Comparison of ENCODE assay signal across 24 cellular contexts in genomic region chr4:54959656-54960055, GRCh38.
DNase-seq lines count a peak whose midpoint lies in the region; ATAC-seq and TF ChIP-seq lines count a peak whose summit lies in the region.
"Had no signal": no experiment of that assay in that cellular context is flagged by ENCODE, and none has a peak within 500 bp of the region (broad histone marks: within the 10 kb centered on the region; RNA-seq: fewer than 3 reads in every experiment).

No MANE protein-coding gene starts in this region.

- peaks cover 0 to 4% of the 10 kb centered on the region in 2 donors for H3K9me3 Mint-ChIP-seq in activated naive CD4-positive, alpha-beta T cell treated with anti-CD3 and anti-CD28 coated beads, Interleukin-2, amount 50 U/mL, for 72 hours
- H3K9me3 Mint-ChIP-seq: activated CD8-positive, alpha-beta T cell treated with anti-CD3 and anti-CD28 coated beads for 36 hours; activated naive CD8-positive, alpha-beta T cell treated with anti-CD3 and anti-CD28 coated beads for 36 hours; activated T-cell treated with anti-CD3 and anti-CD28 coated beads, Interleukin-2, amount 50 U/mL, for 4 hours; nephron had no signal

- no peak overlapping the region for H3K27ac ChIP-seq in body of pancreas
- H3K27ac ChIP-seq: esophagus squamous epithelium, KMS-11, suprapubic skin had no signal

- no peak for TF ChIP-seq CTCF in AG09309 (IDR thresholded peaks at IDR 0.05; ENCODE audit: control insufficient read depth, insufficient read depth, low read depth, low read length, missing control alignments)
- TF ChIP-seq CTCF in HFF-Myc (IDR thresholded peaks at IDR 0.05; ENCODE audit: low read depth, low read length, missing control alignments), result no peak
- no peak for TF ChIP-seq CTCF in cardiac fibroblast (IDR thresholded peaks at IDR 0.05; ENCODE audit: low read depth, low read length)
- TF ChIP-seq CTCF in body of pancreas (IDR thresholded peaks at IDR 0.05), result no peak

- H3K4me3 ChIP-seq in AG09309 (ENCODE audit: control insufficient read depth, low read depth, low read length), result no peak overlapping the region
- H3K4me3 ChIP-seq in HFF-Myc (replicated peaks; ENCODE audit: low read depth, low read length), result no peak overlapping the region
- H3K4me3 ChIP-seq in cardiac fibroblast (replicated peaks in 1 of 2; ENCODE audit: low read depth in 2 of 2, low read length in 2 of 2), result no peak overlapping the region
- H3K4me3 ChIP-seq in body of pancreas, result no peak overlapping the region
- H3K4me3 ChIP-seq: esophagus squamous epithelium, suprapubic skin had no signal

- no peaks in the 10 kb centered on the region for H3K27me3 ChIP-seq in body of pancreas
- H3K27me3 ChIP-seq: esophagus squamous epithelium, suprapubic skin had no signal

- H3K4me1 ChIP-seq in body of pancreas, result no peaks in the 10 kb centered on the region
- H3K4me1 ChIP-seq: esophagus squamous epithelium, suprapubic skin had no signal

- intact Hi-C loops in body of pancreas (cut with DNase I), result no loop called here

- H3K9me3 ChIP-seq in body of pancreas, result no peaks in the 10 kb centered on the region
- H3K9me3 ChIP-seq: esophagus squamous epithelium, suprapubic skin had no signal

- TF ChIP-seq POLR2A in body of pancreas (IDR thresholded peaks at IDR 0.05), result no peak

- no peak for ATAC-seq in body of pancreas
- no peak for ATAC-seq in activated naive CD4-positive, alpha-beta T cell treated with anti-CD3 and anti-CD28 coated beads, Interleukin-2, amount 50 U/mL, for 72 hours
- ATAC-seq: activated CD8-positive, alpha-beta T cell treated with anti-CD3 and anti-CD28 coated beads for 36 hours; activated T-cell treated with anti-CD3 and anti-CD28 coated beads, Interleukin-2, amount 50 U/mL, for 4 hours; SK-N-SH treated with all-trans-retinoic acid at 6 μM for 48 hours had no signal

- 70 to 75% methylated on average over 3 of the region's 3 CpGs for WGBS in body of pancreas, 2 donors

- no peak overlapping the region for H3K27ac Mint-ChIP-seq in activated naive CD4-positive, alpha-beta T cell treated with anti-CD3 and anti-CD28 coated beads, Interleukin-2, amount 50 U/mL, for 72 hours
- H3K27ac Mint-ChIP-seq: activated CD8-positive, alpha-beta T cell treated with anti-CD3 and anti-CD28 coated beads for 36 hours; activated naive CD8-positive, alpha-beta T cell treated with anti-CD3 and anti-CD28 coated beads for 36 hours; nephron had no signal

- no peaks in the 10 kb centered on the region for H3K36me3 ChIP-seq in body of pancreas (replicated peaks in 1 of 2; ENCODE audit: insufficient read depth in 1 of 2, low read depth in 2 of 2)
- H3K36me3 ChIP-seq: esophagus squamous epithelium, suprapubic skin had no signal

- H3K36me3 Mint-ChIP-seq in activated naive CD4-positive, alpha-beta T cell treated with anti-CD3 and anti-CD28 coated beads, Interleukin-2, amount 50 U/mL, for 72 hours, result no peaks in the 10 kb centered on the region
- H3K36me3 Mint-ChIP-seq: activated naive CD8-positive, alpha-beta T cell treated with anti-CD3 and anti-CD28 coated beads for 36 hours had no signal

- DNase-seq in AG09309 (ENCODE audit: low read depth) (peak; percentile 85), HFF-Myc (ENCODE audit: extremely low read depth, low read depth) (peak; percentile 9), cardiac fibroblast (ENCODE audit: low read depth in 2 of 2) (peak; percentile 56 to 79), iris pigment epithelial cell (ENCODE audit: low read depth) (peak; percentile 69), body of pancreas (no peak), NCI-H446 (lab: John Stamatoyannopoulos, UW) (no peak), NCI-H1417 (lab: John Stamatoyannopoulos, UW) (no peak)
- DNase-seq in activated naive CD4-positive, alpha-beta T cell treated with anti-CD3 and anti-CD28 coated beads, Interleukin-2, amount 50 U/mL, for 72 hours (ENCODE audit: low spot score in 2 of 2), result no peak
- DNase-seq: ACHN; activated CD4-positive, CD25-positive, alpha-beta regulatory T cell; activated CD8-positive, alpha-beta T cell treated with anti-CD3 and anti-CD28 coated beads for 36 hours; activated naive CD8-positive, alpha-beta T cell treated with anti-CD3 and anti-CD28 coated beads for 36 hours; activated T-cell treated with anti-CD3 and anti-CD28 coated beads, Interleukin-2, amount 50 U/mL, for 4 hours; central memory CD4-positive, alpha-beta T cell; DND-41; esophagus squamous epithelium; mesendoderm; NCI-H1092 treated with DMSO at 0.1 percent for 48 hours; NCI-H524; T1000 had no signal

Comparison
In these comparisons a context has a peak if more than half of its experiments do, and no peak if none do; other contexts are left out.
1. DNase-seq: peak in AG09309 (single experiment), HFF-Myc (single experiment), cardiac fibroblast (2 of 2) and iris pigment epithelial cell (single experiment); none in body of pancreas (0 of 4), activated naive CD4-positive, alpha-beta T cell treated with anti-CD3 and anti-CD28 coated beads, Interleukin-2, amount 50 U/mL, for 72 hours (0 of 2), NCI-H446 (0 of 2) and NCI-H1417 (0 of 3).